In genomic region chr5:170120576-170120975, GRCh38 we compare ENCODE assay signal across 20 cellular contexts.
DNase-seq lines count a peak whose midpoint lies in the region; ATAC-seq lines count a peak whose summit lies in the region.
"Had no signal": no experiment of that assay in that cellular context is flagged by ENCODE, and none has a peak within 500 bp of the region (broad histone marks: within the 10 kb centered on the region; RNA-seq: fewer than 3 reads in every experiment).

No MANE protein-coding gene starts in this region.

- no peak overlapping the region for H3K9ac ChIP-seq in adipocyte (ENCODE audit: low read length)
- H3K9ac ChIP-seq: parathyroid adenoma had no signal

- no peaks in the 10 kb centered on the region for H3K27me3 ChIP-seq in adipocyte (replicated peaks; ENCODE audit: control insufficient read depth, insufficient read depth, low read length)
- H3K27me3 ChIP-seq: esophagus squamous epithelium, tibial nerve had no signal

- H3K9me3 ChIP-seq in adipocyte (ENCODE audit: control insufficient read depth, low read length): peaks cover 4% of the 10 kb centered on the region

- H3K36me3 ChIP-seq in adipocyte (ENCODE audit: control insufficient read depth, insufficient read depth, low read length, severe bottlenecking): no peaks in the 10 kb centered on the region
- H3K36me3 ChIP-seq: esophagus squamous epithelium, tibial nerve had no signal

- peaks cover 4% of the 10 kb centered on the region for H3K4me1 ChIP-seq in adipocyte (ENCODE audit: control insufficient read depth, insufficient read depth, low read length)
- H3K4me1 ChIP-seq: esophagus squamous epithelium, parathyroid adenoma, tibial nerve had no signal

- H3K4me3 ChIP-seq in adipocyte (ENCODE audit: low read length): no peak overlapping the region
- H3K4me3 ChIP-seq: esophagus squamous epithelium, skin epidermis, tibial nerve had no signal

- no peak for ATAC-seq in HG02571 (IDR thresholded peaks at IDR 0.05; ENCODE audit: unreplicated experiment)
- ATAC-seq in GM21576 (IDR thresholded peaks at IDR 0.05; ENCODE audit: unreplicated experiment): no peak
- ATAC-seq: left lobe of liver, T-helper 17 cell had no signal

- DNase-seq in activated CD8-positive, alpha-beta memory T cell treated with anti-CD3 and anti-CD28 coated beads for 24 hours: peak; percentile 24
- DNase-seq in activated CD8-positive, alpha-beta memory T cell treated with anti-CD3 and anti-CD28 coated beads, Interleukin-2, amount 50 U/mL, for 4 hours: no peak
- DNase-seq in adipocyte (ENCODE audit: low read depth) (peak; percentile 83), fibroblast of peridontal ligament (ENCODE audit: extremely low read depth) (peak; percentile 100), NCI-H2029 treated with DMSO at 0.1 percent for 48 hours (lab: John Stamatoyannopoulos, UW) (no peak), NOMO-1 (lab: John Stamatoyannopoulos, UW; ENCODE audit: unreplicated experiment in 2 of 2) (no peak)
- DNase-seq: activated CD4-positive, CD25-positive, alpha-beta regulatory T cell; esophagus squamous epithelium; Kasumi-1; NCI-H1436; NCI-H345; NK-92 treated with Interleukin-12 subunit alpha and Interleukin-12 subunit beta, amount 100 ng/mL, for 24 hours; SIG-M5; T-helper 17 cell had no signal

Comparison
In these comparisons a context has a peak if more than half of its experiments do, and no peak if none do; other contexts are left out.
1. DNase-seq: peak in activated CD8-positive, alpha-beta memory T cell treated with anti-CD3 and anti-CD28 coated beads for 24 hours (single experiment), adipocyte (single experiment) and fibroblast of peridontal ligament (single experiment); none in activated CD8-positive, alpha-beta memory T cell treated with anti-CD3 and anti-CD28 coated beads, Interleukin-2, amount 50 U/mL, for 4 hours (single experiment), NCI-H2029 treated with DMSO at 0.1 percent for 48 hours (single experiment) and NOMO-1 (0 of 2).